ENCODE assay signal across 1 cellular context in the genomic region with DNA sequence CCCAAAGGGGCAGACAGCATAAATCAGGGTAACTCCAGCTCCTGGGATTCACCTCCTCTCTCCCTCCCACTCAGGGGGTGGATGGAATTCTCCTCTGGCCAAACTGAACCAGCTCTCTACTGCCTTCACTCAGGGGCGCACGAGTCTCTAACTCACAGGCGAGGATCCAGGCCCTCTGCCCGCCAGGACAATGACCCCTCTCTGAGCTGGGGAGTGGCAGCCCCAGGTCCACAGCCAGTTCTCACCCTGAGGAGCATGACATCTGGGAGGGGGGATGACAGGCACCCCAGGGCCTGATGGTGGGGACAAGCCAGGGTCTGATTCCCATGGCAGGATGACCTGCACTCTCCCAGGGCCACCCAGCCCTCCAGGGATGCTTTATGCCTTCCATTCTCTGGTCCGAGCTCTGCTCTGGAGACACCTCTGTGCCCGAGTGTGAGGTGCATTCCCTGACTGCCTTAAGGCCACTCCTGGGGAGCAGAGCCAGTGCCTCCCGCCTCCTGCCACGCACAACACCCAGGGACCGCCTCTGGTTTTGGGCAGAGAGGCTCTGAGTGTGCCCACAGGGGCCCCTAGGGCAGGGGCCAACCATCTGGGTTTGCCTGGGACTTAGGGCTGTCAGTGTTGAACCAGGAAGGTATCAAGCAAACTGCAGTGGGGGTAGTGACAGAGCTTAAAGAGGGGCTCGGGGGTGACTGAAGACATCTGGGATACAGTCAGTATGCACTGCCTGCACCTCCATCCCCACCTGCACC.
TF ChIP-seq lines count a peak whose summit lies in the region.

No MANE protein-coding gene starts in this region.

TF ChIP-seq in HepG2, 621 proteins besides CTCF, POLR2A, EP300 and RAD21 (continued from another document):
- TF ChIP-seq, protein P1, sequence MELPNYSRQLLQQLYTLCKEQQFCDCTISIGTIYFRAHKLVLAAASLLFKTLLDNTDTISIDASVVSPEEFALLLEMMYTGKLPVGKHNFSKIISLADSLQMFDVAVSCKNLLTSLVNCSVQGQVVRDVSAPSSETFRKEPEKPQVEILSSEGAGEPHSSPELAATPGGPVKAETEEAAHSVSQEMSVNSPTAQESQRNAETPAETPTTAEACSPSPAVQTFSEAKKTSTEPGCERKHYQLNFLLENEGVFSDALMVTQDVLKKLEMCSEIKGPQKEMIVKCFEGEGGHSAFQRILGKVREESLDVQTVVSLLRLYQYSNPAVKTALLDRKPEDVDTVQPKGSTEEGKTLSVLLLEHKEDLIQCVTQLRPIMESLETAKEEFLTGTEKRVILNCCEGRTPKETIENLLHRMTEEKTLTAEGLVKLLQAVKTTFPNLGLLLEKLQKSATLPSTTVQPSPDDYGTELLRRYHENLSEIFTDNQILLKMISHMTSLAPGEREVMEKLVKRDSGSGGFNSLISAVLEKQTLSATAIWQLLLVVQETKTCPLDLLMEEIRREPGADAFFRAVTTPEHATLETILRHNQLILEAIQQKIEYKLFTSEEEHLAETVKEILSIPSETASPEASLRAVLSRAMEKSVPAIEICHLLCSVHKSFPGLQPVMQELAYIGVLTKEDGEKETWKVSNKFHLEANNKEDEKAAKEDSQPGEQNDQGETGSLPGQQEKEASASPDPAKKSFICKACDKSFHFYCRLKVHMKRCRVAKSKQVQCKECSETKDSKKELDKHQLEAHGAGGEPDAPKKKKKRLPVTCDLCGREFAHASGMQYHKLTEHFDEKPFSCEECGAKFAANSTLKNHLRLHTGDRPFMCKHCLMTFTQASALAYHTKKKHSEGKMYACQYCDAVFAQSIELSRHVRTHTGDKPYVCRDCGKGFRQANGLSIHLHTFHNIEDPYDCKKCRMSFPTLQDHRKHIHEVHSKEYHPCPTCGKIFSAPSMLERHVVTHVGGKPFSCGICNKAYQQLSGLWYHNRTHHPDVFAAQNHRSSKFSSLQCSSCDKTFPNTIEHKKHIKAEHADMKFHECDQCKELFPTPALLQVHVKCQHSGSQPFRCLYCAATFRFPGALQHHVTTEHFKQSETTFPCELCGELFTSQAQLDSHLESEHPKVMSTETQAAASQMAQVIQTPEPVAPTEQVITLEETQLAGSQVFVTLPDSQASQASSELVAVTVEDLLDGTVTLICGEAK (IDR thresholded peaks at IDR 0.05) = no peak
- TF ChIP-seq, protein P1 (CRISPR knock-in tag; IDR thresholded peaks at IDR 0.05) = peak; percentile 14; the same call in 1 of the 2 replicates
- TF ChIP-seq GABPB1 (CRISPR knock-in tag; IDR thresholded peaks at IDR 0.05) (0 out of 2 replicates have a peak, but pooled peaks have one; percentile 5), MXD4 (CRISPR knock-in tag; IDR thresholded peaks at IDR 0.05) (0 out of 2 replicates have a peak, but pooled peaks have one; percentile 15), ZUFSP (CRISPR knock-in tag; IDR thresholded peaks at IDR 0.05; ENCODE audit: borderline replicate concordance) (no peak), TBX2 (CRISPR knock-in tag; IDR thresholded peaks at IDR 0.05; ENCODE audit: borderline replicate concordance) (0 out of 2 replicates have a peak, but pooled peaks have one; percentile 32), RXRB (CRISPR knock-in tag; IDR thresholded peaks at IDR 0.05; ENCODE audit: borderline replicate concordance) (peak; percentile 84), MTF2 (CRISPR knock-in tag; IDR thresholded peaks at IDR 0.05; ENCODE audit: borderline replicate concordance) (no peak; the same call in 1 of the 2 replicates), ZNF713 (CRISPR knock-in tag; IDR thresholded peaks at IDR 0.05) (no peak), KLF11 (CRISPR knock-in tag; IDR thresholded peaks at IDR 0.05) (no peak), FOXM1 (CRISPR knock-in tag; IDR thresholded peaks at IDR 0.05) (no peak), TRAFD1 (CRISPR knock-in tag; IDR thresholded peaks at IDR 0.05; ENCODE audit: borderline replicate concordance) (no peak), ZXDC (CRISPR knock-in tag; IDR thresholded peaks at IDR 0.05) (no peak), PATZ1 (CRISPR knock-in tag; IDR thresholded peaks at IDR 0.05) (0 out of 2 replicates have a peak, but pooled peaks have one; percentile 20), ZNF547 (CRISPR knock-in tag; IDR thresholded peaks at IDR 0.05) (0 out of 2 replicates have a peak, but pooled peaks have one; percentile 1), FOXC1 (CRISPR knock-in tag; IDR thresholded peaks at IDR 0.05; ENCODE audit: borderline replicate concordance) (no peak), HDAC6 (IDR thresholded peaks at IDR 0.05; ENCODE audit: low read depth, low read length) (no peak), KDM5B (CRISPR knock-in tag; IDR thresholded peaks at IDR 0.05; ENCODE audit: borderline replicate concordance) (no peak), ZNF343 (CRISPR knock-in tag; IDR thresholded peaks at IDR 0.05) (no peak), CENPBD1 (CRISPR knock-in tag; IDR thresholded peaks at IDR 0.05; ENCODE audit: borderline replicate concordance, low read depth) (no peak), ARNTL (CRISPR knock-in tag; IDR thresholded peaks at IDR 0.05) (no peak), ZSCAN25 (CRISPR knock-in tag; IDR thresholded peaks at IDR 0.05) (no peak), RXRA (CRISPR knock-in tag; IDR thresholded peaks at IDR 0.05) (peak; percentile 67; the same call in 1 of the 2 replicates), EED (CRISPR knock-in tag; IDR thresholded peaks at IDR 0.05) (no peak)
- TF ChIP-seq, protein P2, sequence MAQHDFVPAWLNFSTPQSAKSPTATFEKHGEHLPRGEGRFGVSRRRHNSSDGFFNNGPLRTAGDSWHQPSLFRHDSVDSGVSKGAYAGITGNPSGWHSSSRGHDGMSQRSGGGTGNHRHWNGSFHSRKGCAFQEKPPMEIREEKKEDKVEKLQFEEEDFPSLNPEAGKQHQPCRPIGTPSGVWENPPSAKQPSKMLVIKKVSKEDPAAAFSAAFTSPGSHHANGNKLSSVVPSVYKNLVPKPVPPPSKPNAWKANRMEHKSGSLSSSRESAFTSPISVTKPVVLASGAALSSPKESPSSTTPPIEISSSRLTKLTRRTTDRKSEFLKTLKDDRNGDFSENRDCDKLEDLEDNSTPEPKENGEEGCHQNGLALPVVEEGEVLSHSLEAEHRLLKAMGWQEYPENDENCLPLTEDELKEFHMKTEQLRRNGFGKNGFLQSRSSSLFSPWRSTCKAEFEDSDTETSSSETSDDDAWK (CRISPR knock-in tag; IDR thresholded peaks at IDR 0.05) = no peak
- TF ChIP-seq, protein P3, sequence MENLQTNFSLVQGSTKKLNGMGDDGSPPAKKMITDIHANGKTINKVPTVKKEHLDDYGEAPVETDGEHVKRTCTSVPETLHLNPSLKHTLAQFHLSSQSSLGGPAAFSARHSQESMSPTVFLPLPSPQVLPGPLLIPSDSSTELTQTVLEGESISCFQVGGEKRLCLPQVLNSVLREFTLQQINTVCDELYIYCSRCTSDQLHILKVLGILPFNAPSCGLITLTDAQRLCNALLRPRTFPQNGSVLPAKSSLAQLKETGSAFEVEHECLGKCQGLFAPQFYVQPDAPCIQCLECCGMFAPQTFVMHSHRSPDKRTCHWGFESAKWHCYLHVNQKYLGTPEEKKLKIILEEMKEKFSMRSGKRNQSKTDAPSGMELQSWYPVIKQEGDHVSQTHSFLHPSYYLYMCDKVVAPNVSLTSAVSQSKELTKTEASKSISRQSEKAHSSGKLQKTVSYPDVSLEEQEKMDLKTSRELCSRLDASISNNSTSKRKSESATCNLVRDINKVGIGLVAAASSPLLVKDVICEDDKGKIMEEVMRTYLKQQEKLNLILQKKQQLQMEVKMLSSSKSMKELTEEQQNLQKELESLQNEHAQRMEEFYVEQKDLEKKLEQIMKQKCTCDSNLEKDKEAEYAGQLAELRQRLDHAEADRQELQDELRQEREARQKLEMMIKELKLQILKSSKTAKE (CRISPR knock-in tag; IDR thresholded peaks at IDR 0.05; ENCODE audit: borderline replicate concordance) = no peak
